1 cellular context compared by ENCODE assay signal in genomic region chr9:136105398-136106135, GRCh38.
TF ChIP-seq lines count a peak whose summit lies in the region.

No MANE protein-coding gene starts in this region.

TF ChIP-seq in GM12878, 131 proteins besides CTCF, POLR2A, EP300 and RAD21 (continued from another document):
- no peak for TF ChIP-seq NKRF (conservative IDR thresholded peaks at IDR 0.05)
- no peak for TF ChIP-seq CREM (IDR thresholded peaks at IDR 0.05; ENCODE audit: low read depth)
- TF ChIP-seq ZNF384 (IDR thresholded peaks at IDR 0.05; ENCODE audit: borderline replicate concordance, low read depth, low read length), result no peak
- TF ChIP-seq, protein P1, sequence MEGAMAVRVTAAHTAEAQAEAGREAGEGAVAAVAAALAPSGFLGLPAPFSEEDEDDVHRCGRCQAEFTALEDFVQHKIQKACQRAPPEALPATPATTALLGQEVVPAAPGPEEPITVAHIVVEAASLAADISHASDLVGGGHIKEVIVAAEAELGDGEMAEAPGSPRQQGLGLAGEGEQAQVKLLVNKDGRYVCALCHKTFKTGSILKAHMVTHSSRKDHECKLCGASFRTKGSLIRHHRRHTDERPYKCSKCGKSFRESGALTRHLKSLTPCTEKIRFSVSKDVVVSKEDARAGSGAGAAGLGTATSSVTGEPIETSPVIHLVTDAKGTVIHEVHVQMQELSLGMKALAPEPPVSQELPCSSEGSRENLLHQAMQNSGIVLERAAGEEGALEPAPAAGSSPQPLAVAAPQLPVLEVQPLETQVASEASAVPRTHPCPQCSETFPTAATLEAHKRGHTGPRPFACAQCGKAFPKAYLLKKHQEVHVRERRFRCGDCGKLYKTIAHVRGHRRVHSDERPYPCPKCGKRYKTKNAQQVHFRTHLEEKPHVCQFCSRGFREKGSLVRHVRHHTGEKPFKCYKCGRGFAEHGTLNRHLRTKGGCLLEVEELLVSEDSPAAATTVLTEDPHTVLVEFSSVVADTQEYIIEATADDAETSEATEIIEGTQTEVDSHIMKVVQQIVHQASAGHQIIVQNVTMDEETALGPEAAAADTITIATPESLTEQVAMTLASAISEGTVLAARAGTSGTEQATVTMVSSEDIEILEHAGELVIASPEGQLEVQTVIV (IDR thresholded peaks at IDR 0.05; ENCODE audit: borderline replicate concordance, partially characterized antibody), result no peak
- no peak for TF ChIP-seq ZBTB4 (CRISPR knock-in tag; IDR thresholded peaks at IDR 0.05)
- no peak for TF ChIP-seq PAX5 (IDR thresholded peaks at IDR 0.05; ENCODE audit: borderline replicate concordance, low read depth, low read length)
- TF ChIP-seq FOXK2 (IDR thresholded peaks at IDR 0.05), result no peak
- TF ChIP-seq HCFC1 (IDR thresholded peaks at IDR 0.05; ENCODE audit: low read length), result no peak
- TF ChIP-seq CBX5 (IDR thresholded peaks at IDR 0.05; ENCODE audit: low read depth), result no peak
- TF ChIP-seq RCOR1 (conservative IDR thresholded peaks at IDR 0.05; ENCODE audit: low read depth, low read length), result no peak
- no peak for TF ChIP-seq CUX1 (IDR thresholded peaks at IDR 0.05; ENCODE audit: insufficient replicate concordance, low read depth, low read length)
